1 cellular context compared by ENCODE assay signal in the genomic region with DNA sequence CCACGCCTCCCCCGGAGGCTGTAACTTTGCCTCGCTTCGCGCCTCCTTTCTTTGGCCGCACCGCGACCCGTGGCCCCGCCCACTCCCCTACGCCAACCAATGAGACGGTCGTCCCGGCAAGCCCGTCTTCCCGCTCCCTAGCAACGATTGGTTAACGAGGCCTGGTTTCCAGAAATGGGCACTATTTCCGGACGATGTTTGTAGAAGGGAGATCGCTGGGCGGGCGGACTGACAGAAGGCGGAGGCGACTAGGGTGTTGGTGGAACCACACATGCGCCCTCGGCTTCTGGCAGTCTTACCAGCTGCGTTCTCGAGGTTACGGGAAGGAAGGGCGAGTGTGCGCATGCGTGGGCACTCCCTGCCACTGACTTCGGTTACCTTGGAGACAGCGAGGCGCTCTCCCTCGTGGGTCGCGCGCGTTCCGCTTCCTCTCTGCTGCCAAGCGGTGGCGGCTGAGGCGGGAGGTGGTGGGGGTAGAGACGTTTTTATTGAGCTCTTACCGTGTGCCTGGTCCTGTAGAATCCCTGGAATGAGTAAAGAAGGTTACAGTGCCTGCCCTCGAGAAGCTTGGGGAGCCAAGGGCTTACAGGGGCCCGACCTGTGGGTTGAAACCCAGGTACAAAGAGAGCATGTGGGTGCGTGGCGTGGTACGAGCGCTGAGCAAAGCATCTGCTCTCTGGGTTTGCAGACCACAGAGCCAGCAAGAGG.
A peak's percentile ranks its signal among the peaks of the same experiment; 100 is the strongest.
TF ChIP-seq lines count a peak whose summit lies in the region.

No MANE protein-coding gene starts in this region.

TF ChIP-seq in HepG2, 621 proteins besides CTCF, POLR2A, EP300 and RAD21 (continued from another document and continues in another):
- TF ChIP-seq, protein P1, sequence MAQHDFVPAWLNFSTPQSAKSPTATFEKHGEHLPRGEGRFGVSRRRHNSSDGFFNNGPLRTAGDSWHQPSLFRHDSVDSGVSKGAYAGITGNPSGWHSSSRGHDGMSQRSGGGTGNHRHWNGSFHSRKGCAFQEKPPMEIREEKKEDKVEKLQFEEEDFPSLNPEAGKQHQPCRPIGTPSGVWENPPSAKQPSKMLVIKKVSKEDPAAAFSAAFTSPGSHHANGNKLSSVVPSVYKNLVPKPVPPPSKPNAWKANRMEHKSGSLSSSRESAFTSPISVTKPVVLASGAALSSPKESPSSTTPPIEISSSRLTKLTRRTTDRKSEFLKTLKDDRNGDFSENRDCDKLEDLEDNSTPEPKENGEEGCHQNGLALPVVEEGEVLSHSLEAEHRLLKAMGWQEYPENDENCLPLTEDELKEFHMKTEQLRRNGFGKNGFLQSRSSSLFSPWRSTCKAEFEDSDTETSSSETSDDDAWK (CRISPR knock-in tag; IDR thresholded peaks at IDR 0.05) = no peak
- TF ChIP-seq, protein P2, sequence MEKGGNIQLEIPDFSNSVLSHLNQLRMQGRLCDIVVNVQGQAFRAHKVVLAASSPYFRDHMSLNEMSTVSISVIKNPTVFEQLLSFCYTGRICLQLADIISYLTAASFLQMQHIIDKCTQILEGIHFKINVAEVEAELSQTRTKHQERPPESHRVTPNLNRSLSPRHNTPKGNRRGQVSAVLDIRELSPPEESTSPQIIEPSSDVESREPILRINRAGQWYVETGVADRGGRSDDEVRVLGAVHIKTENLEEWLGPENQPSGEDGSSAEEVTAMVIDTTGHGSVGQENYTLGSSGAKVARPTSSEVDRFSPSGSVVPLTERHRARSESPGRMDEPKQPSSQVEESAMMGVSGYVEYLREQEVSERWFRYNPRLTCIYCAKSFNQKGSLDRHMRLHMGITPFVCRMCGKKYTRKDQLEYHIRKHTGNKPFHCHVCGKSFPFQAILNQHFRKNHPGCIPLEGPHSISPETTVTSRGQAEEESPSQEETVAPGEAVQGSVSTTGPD (CRISPR knock-in tag; IDR thresholded peaks at IDR 0.05) = no peak
- TF ChIP-seq ZBTB14 (CRISPR knock-in tag; IDR thresholded peaks at IDR 0.05) (peak; percentile 29; the same call in 1 of the 2 replicates), UBTF (CRISPR knock-in tag; IDR thresholded peaks at IDR 0.05) (no peak; the same call in 1 of the 2 replicates), CBX2 (IDR thresholded peaks at IDR 0.05; ENCODE audit: low read depth, low read length) (no peak), CBX2 (CRISPR knock-in tag; IDR thresholded peaks at IDR 0.05; ENCODE audit: low read depth) (no peak), STAT5B (CRISPR knock-in tag; IDR thresholded peaks at IDR 0.05) (no peak), ZNF24 (IDR thresholded peaks at IDR 0.05) (no peak), ARNT2 (CRISPR knock-in tag; IDR thresholded peaks at IDR 0.05; ENCODE audit: low read depth) (no peak; the same call in 1 of the 2 replicates), ZFX (CRISPR knock-in tag; IDR thresholded peaks at IDR 0.05; ENCODE audit: low read depth) (no peak), FOXK2 (IDR thresholded peaks at IDR 0.05) (no peak; the same call in 1 of the 2 replicates), GATAD2A (CRISPR knock-in tag; IDR thresholded peaks at IDR 0.05) (peak; percentile 30; the same call in 1 of the 2 replicates), MXI1 (IDR thresholded peaks at IDR 0.05; ENCODE audit: borderline replicate concordance, low read depth, low read length) (peak; percentile 100)
- TF ChIP-seq, protein P3, sequence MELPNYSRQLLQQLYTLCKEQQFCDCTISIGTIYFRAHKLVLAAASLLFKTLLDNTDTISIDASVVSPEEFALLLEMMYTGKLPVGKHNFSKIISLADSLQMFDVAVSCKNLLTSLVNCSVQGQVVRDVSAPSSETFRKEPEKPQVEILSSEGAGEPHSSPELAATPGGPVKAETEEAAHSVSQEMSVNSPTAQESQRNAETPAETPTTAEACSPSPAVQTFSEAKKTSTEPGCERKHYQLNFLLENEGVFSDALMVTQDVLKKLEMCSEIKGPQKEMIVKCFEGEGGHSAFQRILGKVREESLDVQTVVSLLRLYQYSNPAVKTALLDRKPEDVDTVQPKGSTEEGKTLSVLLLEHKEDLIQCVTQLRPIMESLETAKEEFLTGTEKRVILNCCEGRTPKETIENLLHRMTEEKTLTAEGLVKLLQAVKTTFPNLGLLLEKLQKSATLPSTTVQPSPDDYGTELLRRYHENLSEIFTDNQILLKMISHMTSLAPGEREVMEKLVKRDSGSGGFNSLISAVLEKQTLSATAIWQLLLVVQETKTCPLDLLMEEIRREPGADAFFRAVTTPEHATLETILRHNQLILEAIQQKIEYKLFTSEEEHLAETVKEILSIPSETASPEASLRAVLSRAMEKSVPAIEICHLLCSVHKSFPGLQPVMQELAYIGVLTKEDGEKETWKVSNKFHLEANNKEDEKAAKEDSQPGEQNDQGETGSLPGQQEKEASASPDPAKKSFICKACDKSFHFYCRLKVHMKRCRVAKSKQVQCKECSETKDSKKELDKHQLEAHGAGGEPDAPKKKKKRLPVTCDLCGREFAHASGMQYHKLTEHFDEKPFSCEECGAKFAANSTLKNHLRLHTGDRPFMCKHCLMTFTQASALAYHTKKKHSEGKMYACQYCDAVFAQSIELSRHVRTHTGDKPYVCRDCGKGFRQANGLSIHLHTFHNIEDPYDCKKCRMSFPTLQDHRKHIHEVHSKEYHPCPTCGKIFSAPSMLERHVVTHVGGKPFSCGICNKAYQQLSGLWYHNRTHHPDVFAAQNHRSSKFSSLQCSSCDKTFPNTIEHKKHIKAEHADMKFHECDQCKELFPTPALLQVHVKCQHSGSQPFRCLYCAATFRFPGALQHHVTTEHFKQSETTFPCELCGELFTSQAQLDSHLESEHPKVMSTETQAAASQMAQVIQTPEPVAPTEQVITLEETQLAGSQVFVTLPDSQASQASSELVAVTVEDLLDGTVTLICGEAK (IDR thresholded peaks at IDR 0.05) = no peak
- TF ChIP-seq, protein P3 (CRISPR knock-in tag; IDR thresholded peaks at IDR 0.05) = no peak
- TF ChIP-seq, protein P4, sequence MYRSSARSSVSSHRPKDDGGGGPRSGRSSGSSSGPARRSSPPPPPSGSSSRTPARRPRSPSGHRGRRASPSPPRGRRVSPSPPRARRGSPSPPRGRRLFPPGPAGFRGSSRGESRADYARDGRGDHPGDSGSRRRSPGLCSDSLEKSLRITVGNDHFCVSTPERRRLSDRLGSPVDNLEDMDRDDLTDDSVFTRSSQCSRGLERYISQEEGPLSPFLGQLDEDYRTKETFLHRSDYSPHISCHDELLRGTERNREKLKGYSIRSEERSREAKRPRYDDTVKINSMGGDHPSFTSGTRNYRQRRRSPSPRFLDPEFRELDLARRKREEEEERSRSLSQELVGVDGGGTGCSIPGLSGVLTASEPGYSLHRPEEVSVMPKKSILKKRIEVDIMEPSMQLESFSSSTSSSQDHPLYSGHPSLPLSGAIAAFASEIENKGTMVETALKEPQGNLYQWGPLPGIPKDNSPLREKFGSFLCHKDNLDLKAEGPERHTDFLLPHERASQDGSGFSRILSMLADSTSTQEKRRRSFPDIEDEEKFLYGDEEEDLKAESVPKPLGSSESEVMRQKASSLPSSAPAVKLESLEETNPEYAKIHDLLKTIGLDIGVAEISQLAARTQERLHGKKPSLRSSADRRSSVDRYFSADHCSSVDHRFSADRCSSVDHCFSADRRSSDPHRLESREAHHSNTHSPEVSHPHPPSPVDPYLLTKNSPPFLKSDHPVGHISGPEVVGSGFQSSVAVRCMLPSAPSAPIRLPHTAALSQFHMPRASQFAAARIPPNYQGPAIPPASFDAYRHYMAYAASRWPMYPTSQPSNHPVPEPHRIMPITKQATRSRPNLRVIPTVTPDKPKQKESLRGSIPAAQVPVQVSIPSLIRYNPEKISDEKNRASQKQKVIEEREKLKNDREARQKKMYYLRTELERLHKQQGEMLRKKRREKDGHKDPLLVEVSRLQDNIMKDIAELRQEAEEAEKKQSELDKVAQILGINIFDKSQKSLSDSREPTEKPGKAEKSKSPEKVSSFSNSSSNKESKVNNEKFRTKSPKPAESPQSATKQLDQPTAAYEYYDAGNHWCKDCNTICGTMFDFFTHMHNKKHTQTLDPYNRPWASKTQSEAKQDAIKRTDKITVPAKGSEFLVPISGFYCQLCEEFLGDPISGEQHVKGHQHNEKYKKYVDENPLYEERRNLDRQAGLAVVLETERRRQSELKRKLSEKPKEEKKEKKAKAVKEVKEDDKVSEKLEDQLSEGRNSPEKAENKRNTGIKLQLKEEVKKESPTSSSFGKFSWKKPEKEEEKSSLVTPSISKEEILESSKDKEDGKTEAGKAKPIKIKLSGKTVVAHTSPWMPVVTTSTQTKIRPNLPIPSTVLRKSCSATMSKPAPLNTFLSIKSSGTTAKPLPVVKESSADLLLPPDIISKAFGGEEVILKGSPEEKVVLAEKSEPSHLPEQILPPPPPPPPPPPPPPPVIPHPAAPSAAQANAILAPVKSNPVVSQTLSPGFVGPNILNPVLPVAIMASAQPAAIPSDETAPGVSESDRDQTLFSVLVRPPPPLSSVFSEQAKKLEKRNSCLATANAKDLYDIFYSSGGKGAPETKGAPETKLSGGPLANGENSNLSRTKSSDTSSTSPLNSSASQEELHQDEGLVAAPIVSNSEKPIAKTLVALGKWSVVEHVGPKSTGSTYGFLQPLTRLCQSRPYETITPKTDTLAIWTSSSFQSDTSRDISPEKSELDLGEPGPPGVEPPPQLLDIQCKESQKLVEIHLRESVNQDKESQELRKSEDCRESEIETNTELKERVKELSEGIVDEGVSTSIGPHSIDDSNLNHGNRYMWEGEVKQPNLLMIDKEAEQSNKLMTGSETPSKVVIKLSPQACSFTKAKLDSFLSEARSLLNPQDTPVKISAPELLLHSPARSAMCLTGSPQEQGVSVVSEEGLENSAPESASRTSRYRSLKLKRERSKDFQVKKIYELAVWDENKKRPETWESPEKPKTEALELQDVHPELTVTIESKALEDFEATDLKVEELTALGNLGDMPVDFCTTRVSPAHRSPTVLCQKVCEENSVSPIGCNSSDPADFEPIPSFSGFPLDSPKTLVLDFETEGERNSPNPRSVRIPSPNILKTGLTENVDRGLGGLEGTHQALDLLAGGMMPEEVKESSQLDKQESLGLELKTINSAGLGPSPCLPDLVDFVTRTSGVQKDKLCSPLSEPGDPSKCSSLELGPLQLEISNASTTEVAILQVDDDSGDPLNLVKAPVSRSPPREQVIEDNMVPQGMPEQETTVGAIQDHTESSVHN (CRISPR knock-in tag; IDR thresholded peaks at IDR 0.05) = peak; percentile 61; the same call in 1 of the 2 replicates
